24 cellular contexts compared by ENCODE assay signal in genomic region chr16:47778106-47778803, GRCh38.
"Had no signal": no experiment of that assay in that cellular context is flagged by ENCODE, and none has a peak within 500 bp of the region (broad histone marks: within the 10 kb centered on the region; RNA-seq: fewer than 3 reads in every experiment).

No MANE protein-coding gene starts in this region.

- H3K36me3 ChIP-seq: heart right ventricle, neutrophil had no signal

- H3K4me3 ChIP-seq: body of pancreas, dorsolateral prefrontal cortex, heart right ventricle, mucosa of descending colon, testis had no signal

- H3K27ac ChIP-seq: body of pancreas, neutrophil, parathyroid adenoma had no signal

- H3K9me3 Mint-ChIP-seq: type B pancreatic cell had no signal

- ATAC-seq: activated CD4-positive, CD25-positive, alpha-beta regulatory T cell treated with anti-CD3 and anti-CD28 coated beads, Interleukin-2, amount 50 U/mL, for 24 hours; body of pancreas; heart right ventricle; mucosa of descending colon; naive thymus-derived CD8-positive, alpha-beta T cell; sciatic nerve; stimulated activated memory B cell treated with anti-CD40 and anti-IgM and Interleukin-4, amounts not matched to agents 10 μg/mL and 1 μg/mL and 100 μg/mL, for 72 hours had no signal

- H3K27me3 ChIP-seq: body of pancreas, dorsolateral prefrontal cortex, heart right ventricle, neutrophil, testis had no signal

- H3K9ac ChIP-seq: parathyroid adenoma had no signal

- H3K36me3 Mint-ChIP-seq: memory B cell; naive thymus-derived CD8-positive, alpha-beta T cell; stimulated activated memory B cell treated with anti-CD40 and anti-IgM and Interleukin-4, amounts not matched to agents 10 μg/mL and 1 μg/mL and 100 μg/mL, for 72 hours; type B pancreatic cell had no signal

- H3K4me1 Mint-ChIP-seq: endodermal cell had no signal

- H2AFZ ChIP-seq: parathyroid adenoma had no signal

- H3K4me1 ChIP-seq: body of pancreas, parathyroid adenoma had no signal

- H3K9me3 ChIP-seq: body of pancreas, heart right ventricle, mucosa of descending colon, neutrophil, testis had no signal

- H3K27ac Mint-ChIP-seq: endodermal cell, type B pancreatic cell had no signal

- H3K79me2 ChIP-seq: parathyroid adenoma had no signal

- H3K4me3 Mint-ChIP-seq: endodermal cell; stimulated activated memory B cell treated with anti-CD40 and anti-IgM and Interleukin-4, amounts not matched to agents 10 μg/mL and 1 μg/mL and 100 μg/mL, for 72 hours; type B pancreatic cell had no signal

- DNase-seq: activated CD4-positive, alpha-beta T cell treated with anti-CD3 and anti-CD28 coated beads, Interleukin-2, amount 50 U/mL, for 1 hour; activated CD8-positive, alpha-beta memory T cell treated with anti-CD3 and anti-CD28 coated beads for 24 hours; activated CD8-positive, alpha-beta memory T cell treated with anti-CD3 and anti-CD28 coated beads, Interleukin-2, amount 50 U/mL, for 48 hours; activated naive CD8-positive, alpha-beta T cell treated with anti-CD3 and anti-CD28 coated beads, Interleukin-2, amount 10 ng/mL, durations not matched to agents 7 days and 5 days; amygdala; body of pancreas; caudate nucleus; dorsolateral prefrontal cortex; endodermal cell; erythroblast; heart right ventricle; immature natural killer cell; mucosa of descending colon; naive thymus-derived CD8-positive, alpha-beta T cell; stimulated activated CD4-positive, alpha-beta T cell treated with anti-CD3 and anti-CD28 coated beads, Interleukin-4, amount 100 ng/mL, for 24 hours; T1000; testis had no signal

- H3K27me3 Mint-ChIP-seq: stimulated activated memory B cell treated with anti-CD40 and anti-IgM and Interleukin-4, amounts not matched to agents 10 μg/mL and 1 μg/mL and 100 μg/mL, for 72 hours; type B pancreatic cell had no signal
